ENCODE assay signal across 22 cellular contexts in genomic region chr6:107564223-107564855, GRCh38.
A peak's percentile ranks its signal among the peaks of the same experiment; 100 is the strongest.
DNase-seq lines count a peak whose midpoint lies in the region; ATAC-seq and TF ChIP-seq lines count a peak whose summit lies in the region.
"Had no signal": no experiment of that assay in that cellular context is flagged by ENCODE, and none has a peak within 500 bp of the region (broad histone marks: within the 10 kb centered on the region; RNA-seq: fewer than 3 reads in every experiment).

No MANE protein-coding gene starts in this region.

- H3K36me3 Mint-ChIP-seq in neural crest cell (ENCODE audit: low read depth) = peaks cover 8% of the 10 kb centered on the region
- H3K36me3 Mint-ChIP-seq: activated CD4-positive, alpha-beta memory T cell treated with anti-CD3 and anti-CD28 coated beads for 36 hours had no signal

- WGBS in right cardiac atrium = 48% methylated on average over 6 of the region's 6 CpGs
- WGBS in heart right ventricle, 2 donors = 67 to 79% methylated on average over 6 of the region's 6 CpGs
- WGBS in aorta, 2 donors = 3 to 7% methylated on average over 6 of the region's 6 CpGs

- no peak for TF ChIP-seq CTCF in heart right ventricle (IDR thresholded peaks at IDR 0.05)
- no peak for TF ChIP-seq CTCF in dorsolateral prefrontal cortex (IDR thresholded peaks at IDR 0.05 in 54 of 56, conservative IDR thresholded peaks at IDR 0.05 in 2 of 56; ENCODE audit: low read depth in 1 of 56, partially characterized antibody in 56 of 56)
- no peak for TF ChIP-seq CTCF in neural crest cell (conservative IDR thresholded peaks at IDR 0.05)
- no peak for TF ChIP-seq CTCF in mucosa of descending colon (IDR thresholded peaks at IDR 0.05)

- no peak overlapping the region for H3K4me3 Mint-ChIP-seq in neural crest cell
- H3K4me3 Mint-ChIP-seq: activated CD4-positive, alpha-beta memory T cell treated with anti-CD3 and anti-CD28 coated beads for 36 hours; T-helper 2 cell treated with Interferon-gamma antibody and Interleukin-4, amounts not matched to agents 5 μg/mL and 100 μg/mL, for 36 hours had no signal

- H3K4me3 ChIP-seq in right cardiac atrium (ENCODE audit: low read length) (no peak overlapping the region), heart right ventricle (no peak overlapping the region), dorsolateral prefrontal cortex (peak overlapping the region in 9 of 59 donors; percentile 3 to 27 (median 7)), aorta (ENCODE audit: low read length in 2 of 2) (no peak overlapping the region), mucosa of descending colon (no peak overlapping the region)
- H3K4me3 ChIP-seq: A549, BLaER1, cardiac muscle cell, suprapubic skin had no signal

- ATAC-seq in right cardiac atrium (no peak), heart right ventricle (no peak), aorta (ENCODE audit: low FRiP score) (peak; percentile 20), GM18870 (IDR thresholded peaks at IDR 0.05; ENCODE audit: unreplicated experiment) (no peak), GM21447 (IDR thresholded peaks at IDR 0.05; ENCODE audit: unreplicated experiment) (no peak), mucosa of descending colon (no peak)
- ATAC-seq: A549 had no signal

- DNase-seq in right cardiac atrium (no peak), heart right ventricle (no peak), dorsolateral prefrontal cortex (no peak), neural crest cell (ENCODE audit: low read depth, low spot score) (no peak), aorta (no peak), mucosa of descending colon (no peak)
- DNase-seq: activated CD4-positive, alpha-beta memory T cell treated with anti-CD3 and anti-CD28 coated beads for 36 hours; activated CD4-positive, CD25-positive, alpha-beta regulatory T cell; activated gamma-delta T cell treated with Interleukin-2 at 50 U/mL for 16 hours; activated T-cell treated with anti-CD3 and anti-CD28 coated beads for 4 hours; Calu3; midbrain; NCI-H1436 treated with DMSO at 0.1 percent for 48 hours; NCI-H2171; NCI-H748 treated with DMSO at 0.1 percent for 48 hours had no signal

- intact Hi-C loops in right cardiac atrium (cut with DNase I) (no loop called here), heart right ventricle (cut with DNase I) (no loop called here), dorsolateral prefrontal cortex (cut with DNase I) (no loop called here), aorta (cut with DNase I) (loop anchor here (5.0 kb wide), 1 partner anchor 72 kb away; the partner anchor contains the start of gene SOBP (in 2 of the 2)), mucosa of descending colon (cut with DNase I, micrococcal nuclease) (no loop called here)

- H3K9me3 ChIP-seq in right cardiac atrium (ENCODE audit: control insufficient read depth, low read length) (no peaks in the 10 kb centered on the region), heart right ventricle (no peaks in the 10 kb centered on the region), aorta (ENCODE audit: control insufficient read depth, low read length) (no peaks in the 10 kb centered on the region), mucosa of descending colon (no peaks in the 10 kb centered on the region)
- H3K9me3 ChIP-seq: A549, BLaER1, suprapubic skin had no signal

- H3K27me3 ChIP-seq in right cardiac atrium (ENCODE audit: control insufficient read depth, insufficient read depth) (no peaks in the 10 kb centered on the region), heart right ventricle (no peaks in the 10 kb centered on the region), dorsolateral prefrontal cortex (no peaks in the 10 kb centered on the region), aorta (ENCODE audit: control insufficient read depth in 1 of 2, insufficient read depth in 2 of 2, low read length in 1 of 2) (no peaks in the 10 kb centered on the region)
- H3K27me3 ChIP-seq: BLaER1, cardiac muscle cell, suprapubic skin had no signal

- H3K4me1 ChIP-seq in right cardiac atrium (ENCODE audit: control insufficient read depth, insufficient read depth, low read length) (peaks cover 2% of the 10 kb centered on the region), heart right ventricle (peaks cover 0 to 44% (median 7%) of the 10 kb centered on the region in 9 donors), aorta (ENCODE audit: control insufficient read depth in 1 of 2, insufficient read depth in 2 of 2, low read length in 2 of 2) (peaks cover 0 to 10% of the 10 kb centered on the region in 2 donors), mucosa of descending colon (ENCODE audit: low read depth) (no peaks in the 10 kb centered on the region)
- H3K4me1 ChIP-seq: A549, BLaER1, suprapubic skin had no signal

- H3K9me3 Mint-ChIP-seq in neural crest cell = no peaks in the 10 kb centered on the region
- H3K9me3 Mint-ChIP-seq: activated CD4-positive, alpha-beta memory T cell treated with anti-CD3 and anti-CD28 coated beads for 36 hours; T-helper 2 cell treated with Interferon-gamma antibody and Interleukin-4, amounts not matched to agents 5 μg/mL and 100 μg/mL, for 36 hours had no signal

- H3K36me3 ChIP-seq in heart right ventricle = peaks cover 0 to 13% (median 0%) of the 10 kb centered on the region in 9 donors
- no peaks in the 10 kb centered on the region for H3K36me3 ChIP-seq in aorta (ENCODE audit: control insufficient read depth in 1 of 2, insufficient read depth in 2 of 2, low read length in 1 of 2)
- H3K36me3 ChIP-seq in mucosa of descending colon (ENCODE audit: low read depth) = no peaks in the 10 kb centered on the region
- H3K36me3 ChIP-seq: BLaER1, suprapubic skin had no signal

- H3K27ac ChIP-seq in right cardiac atrium (ENCODE audit: low read length) = peak overlapping the region; percentile 17
- peak overlapping the region in 5 of 10 donors; percentile 20 to 56 (median 45) for H3K27ac ChIP-seq in heart right ventricle
- peak overlapping the region in 33 of 59 donors; percentile 0 to 66 (median 30) for H3K27ac ChIP-seq in dorsolateral prefrontal cortex
- H3K27ac ChIP-seq in aorta (ENCODE audit: low read depth in 1 of 2, low read length in 2 of 2) = peak overlapping the region; percentile 52 to 62
- H3K27ac ChIP-seq: A549, BLaER1, cardiac muscle cell, suprapubic skin had no signal

- no peaks in the 10 kb centered on the region for H3K27me3 Mint-ChIP-seq in neural crest cell (ENCODE audit: low read depth)

- H3K27ac Mint-ChIP-seq in neural crest cell (ENCODE audit: unreplicated experiment) = peak overlapping the region; percentile 23
- H3K27ac Mint-ChIP-seq: activated CD4-positive, alpha-beta memory T cell treated with anti-CD3 and anti-CD28 coated beads for 36 hours; T-helper 2 cell treated with Interferon-gamma antibody and Interleukin-4, amounts not matched to agents 5 μg/mL and 100 μg/mL, for 36 hours had no signal

- peaks cover 36% of the 10 kb centered on the region for H3K4me1 Mint-ChIP-seq in neural crest cell

Comparison
In these comparisons a context has a peak if more than half of its experiments do, and no peak if none do; other contexts are left out.
1. intact Hi-C loops: an anchor here in aorta (5.0 kb wide); none called in right cardiac atrium, heart right ventricle, dorsolateral prefrontal cortex and mucosa of descending colon.